16 cellular contexts compared by ENCODE assay signal in the genomic region with DNA sequence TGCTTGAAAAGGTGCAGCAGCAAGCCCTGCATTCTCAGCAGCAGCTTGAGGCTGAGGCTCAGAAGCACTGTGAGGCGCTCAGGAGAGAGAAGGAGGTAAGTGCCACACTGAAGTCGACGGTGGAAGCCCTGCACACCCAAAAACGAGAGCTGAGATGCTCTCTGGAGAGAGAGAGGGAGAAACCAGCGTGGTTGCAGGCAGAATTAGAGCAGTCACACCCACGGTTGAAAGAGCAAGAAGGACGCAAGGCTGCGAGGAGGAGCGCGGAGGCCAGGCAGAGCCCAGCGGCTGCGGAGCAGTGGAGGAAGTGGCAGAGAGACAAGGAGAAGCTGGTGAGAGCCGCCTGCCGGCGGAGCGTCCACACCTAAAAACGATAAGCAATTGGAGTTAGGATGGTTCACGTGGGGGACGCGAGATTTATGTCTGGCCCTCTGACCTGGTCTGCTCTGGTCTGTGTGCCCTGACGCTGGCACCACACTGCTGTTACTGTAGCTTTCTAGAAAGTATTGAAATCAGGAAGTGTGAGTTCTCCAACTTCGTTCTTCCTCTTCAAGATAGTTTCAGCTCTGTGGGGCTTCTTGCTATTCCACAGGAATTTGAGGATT. TPM values are rescaled to one million over a fixed set of nuclear protein-coding genes. Genes with fewer than 3 reads are reported as not detected.
DNase-seq lines count a peak whose midpoint lies in the region; ATAC-seq and TF ChIP-seq lines count a peak whose summit lies in the region.
"Had no signal": no experiment of that assay in that cellular context is flagged by ENCODE, and none has a peak within 500 bp of the region (broad histone marks: within the 10 kb centered on the region; RNA-seq: fewer than 3 reads in every experiment).

No MANE protein-coding gene starts in this region.

- peaks cover 51% of the 10 kb centered on the region for H3K36me3 ChIP-seq in CD4-positive, CD25-positive, alpha-beta regulatory T cell (ENCODE audit: control insufficient read depth, insufficient read depth, low read length)

- no peaks in the 10 kb centered on the region for H3K4me1 ChIP-seq in CD4-positive, CD25-positive, alpha-beta regulatory T cell (ENCODE audit: control insufficient read depth, insufficient read depth, low read length, poor library complexity, severe bottlenecking)
- H3K4me1 ChIP-seq: heart right ventricle had no signal

- no peaks in the 10 kb centered on the region for H3K9me3 Mint-ChIP-seq in CD4-positive, CD25-positive, alpha-beta regulatory T cell
- H3K9me3 Mint-ChIP-seq in central memory CD8-positive, alpha-beta T cell: no peaks in the 10 kb centered on the region
- no peaks in the 10 kb centered on the region for H3K9me3 Mint-ChIP-seq in nephron progenitor cell
- H3K9me3 Mint-ChIP-seq: activated CD4-positive, alpha-beta T cell treated with anti-CD3 and anti-CD28 coated beads, Interleukin-2, amount 10 ng/mL, durations not matched to agents 7 days and 5 days; activated T-helper 2 cell treated with anti-CD3 and anti-CD28 coated beads, Interferon-gamma antibody, Interleukin-2, Interleukin-4, amounts not matched to agents 10 μg/mL and 5 μg/mL and 100 μg/mL, durations not matched to agents 14 hours and 24 hours and 36 hours; memory B cell; stimulated activated memory B cell treated with anti-CD40 and anti-IgM and Interleukin-4, amounts not matched to agents 10 μg/mL and 1 μg/mL and 100 μg/mL, for 72 hours had no signal

- no peak overlapping the region for H3K4me3 ChIP-seq in CD4-positive, CD25-positive, alpha-beta regulatory T cell (ENCODE audit: low read depth, low read length)
- H3K4me3 ChIP-seq: heart right ventricle had no signal

- no peak for ATAC-seq in CD4-positive, CD25-positive, alpha-beta regulatory T cell (ENCODE audit: low read depth in 2 of 2)
- peak; percentile 28 for ATAC-seq in central memory CD8-positive, alpha-beta T cell (replicated peaks; ENCODE audit: extremely low read depth, poor library complexity, severe bottlenecking)
- ATAC-seq in GM19395 (IDR thresholded peaks at IDR 0.05; ENCODE audit: unreplicated experiment): no peak
- no peak for ATAC-seq in HG03039 (IDR thresholded peaks at IDR 0.05; ENCODE audit: unreplicated experiment)
- ATAC-seq: stimulated activated memory B cell treated with anti-CD40 and anti-IgM and Interleukin-4, amounts not matched to agents 10 μg/mL and 1 μg/mL and 100 μg/mL, for 72 hours had no signal

- no peaks in the 10 kb centered on the region for H3K27me3 ChIP-seq in CD4-positive, CD25-positive, alpha-beta regulatory T cell (ENCODE audit: control insufficient read depth, insufficient read depth, low read length)
- H3K27me3 ChIP-seq: heart right ventricle had no signal

- H3K27ac Mint-ChIP-seq in CD4-positive, CD25-positive, alpha-beta regulatory T cell: peak overlapping the region; percentile 23 to 70 (median 66)
- peak overlapping the region; percentile 32 for H3K27ac Mint-ChIP-seq in central memory CD8-positive, alpha-beta T cell (ENCODE audit: low read depth)
- H3K27ac Mint-ChIP-seq in nephron progenitor cell: peak overlapping the region; percentile 97
- H3K27ac Mint-ChIP-seq: activated CD4-positive, alpha-beta T cell treated with anti-CD3 and anti-CD28 coated beads, Interleukin-2, amount 10 ng/mL, durations not matched to agents 7 days and 5 days; activated T-helper 2 cell treated with anti-CD3 and anti-CD28 coated beads, Interferon-gamma antibody, Interleukin-2, Interleukin-4, amounts not matched to agents 10 μg/mL and 5 μg/mL and 100 μg/mL, durations not matched to agents 14 hours and 24 hours and 36 hours; memory B cell; stimulated activated memory B cell treated with anti-CD40 and anti-IgM and Interleukin-4, amounts not matched to agents 10 μg/mL and 1 μg/mL and 100 μg/mL, for 72 hours had no signal

- no peak overlapping the region for H3K4me3 Mint-ChIP-seq in CD4-positive, CD25-positive, alpha-beta regulatory T cell
- no peak overlapping the region for H3K4me3 Mint-ChIP-seq in central memory CD8-positive, alpha-beta T cell
- H3K4me3 Mint-ChIP-seq in nephron progenitor cell: no peak overlapping the region
- H3K4me3 Mint-ChIP-seq: activated CD4-positive, alpha-beta T cell treated with anti-CD3 and anti-CD28 coated beads, Interleukin-2, amount 10 ng/mL, durations not matched to agents 7 days and 5 days; memory B cell; stimulated activated memory B cell treated with anti-CD40 and anti-IgM and Interleukin-4, amounts not matched to agents 10 μg/mL and 1 μg/mL and 100 μg/mL, for 72 hours had no signal

- no peaks in the 10 kb centered on the region for H3K4me1 Mint-ChIP-seq in CD4-positive, CD25-positive, alpha-beta regulatory T cell
- peaks cover 9% of the 10 kb centered on the region for H3K4me1 Mint-ChIP-seq in central memory CD8-positive, alpha-beta T cell
- H3K4me1 Mint-ChIP-seq in nephron progenitor cell: peaks cover 16% of the 10 kb centered on the region
- H3K4me1 Mint-ChIP-seq: activated CD4-positive, alpha-beta T cell treated with anti-CD3 and anti-CD28 coated beads, Interleukin-2, amount 10 ng/mL, durations not matched to agents 7 days and 5 days had no signal

- peaks cover 34% of the 10 kb centered on the region for H3K36me3 Mint-ChIP-seq in CD4-positive, CD25-positive, alpha-beta regulatory T cell
- peaks cover 19% of the 10 kb centered on the region for H3K36me3 Mint-ChIP-seq in central memory CD8-positive, alpha-beta T cell (ENCODE audit: insufficient read depth)
- H3K36me3 Mint-ChIP-seq in nephron progenitor cell (ENCODE audit: low read depth): peaks cover 69% of the 10 kb centered on the region

- no peak for DNase-seq in CD4-positive, CD25-positive, alpha-beta regulatory T cell
- peak; percentile 49 to 65 for DNase-seq in NOMO-1 (lab: John Stamatoyannopoulos, UW; ENCODE audit: unreplicated experiment in 2 of 2)
- no peak for DNase-seq in central memory CD8-positive, alpha-beta T cell (ENCODE audit: low spot score in 2 of 2)
- DNase-seq in nephron progenitor cell: no peak
- no peak for DNase-seq in iPS-NIHi11 (ENCODE audit: low spot score)
- no peak for DNase-seq in DMS 273 treated with DMSO at 0.1 percent for 48 hours (lab: John Stamatoyannopoulos, UW)
- DNase-seq: activated CD4-positive, alpha-beta T cell treated with anti-CD3 and anti-CD28 coated beads, Interleukin-2, amount 10 ng/mL, durations not matched to agents 7 days and 5 days; erythroblast; heart right ventricle; NCI-H2171; stimulated activated CD4-positive, alpha-beta T cell treated with anti-CD3 and anti-CD28 coated beads, Interleukin-2, amount 100 ng/mL, for 48 hours had no signal

- no peak for TF ChIP-seq CTCF in nephron progenitor cell (IDR thresholded peaks at IDR 0.05)

- no peak overlapping the region for H3K27ac ChIP-seq in CD4-positive, CD25-positive, alpha-beta regulatory T cell (ENCODE audit: insufficient read depth, low read length, poor library complexity, severe bottlenecking)
- H3K27ac ChIP-seq: heart right ventricle had no signal

- H3K9me3 ChIP-seq in CD4-positive, CD25-positive, alpha-beta regulatory T cell (ENCODE audit: control insufficient read depth in 2 of 2, low read length in 2 of 2): no peaks in the 10 kb centered on the region
- H3K9me3 ChIP-seq: heart right ventricle had no signal

- H3K27me3 Mint-ChIP-seq in CD4-positive, CD25-positive, alpha-beta regulatory T cell: no peaks in the 10 kb centered on the region
- no peaks in the 10 kb centered on the region for H3K27me3 Mint-ChIP-seq in central memory CD8-positive, alpha-beta T cell
- no peaks in the 10 kb centered on the region for H3K27me3 Mint-ChIP-seq in nephron progenitor cell (ENCODE audit: low read depth, poor library complexity)
- H3K27me3 Mint-ChIP-seq: activated CD4-positive, alpha-beta T cell treated with anti-CD3 and anti-CD28 coated beads, Interleukin-2, amount 10 ng/mL, durations not matched to agents 7 days and 5 days; memory B cell; stimulated activated memory B cell treated with anti-CD40 and anti-IgM and Interleukin-4, amounts not matched to agents 10 μg/mL and 1 μg/mL and 100 μg/mL, for 72 hours had no signal

RNA-seq across cellular contexts. Expression of a gene that starts 26.7 kb away (rescaled TPM):
- 125 TPM for total RNA-seq in CD4-positive, CD25-positive, alpha-beta regulatory T cell
- polyA plus RNA-seq in CD4-positive, CD25-positive, alpha-beta regulatory T cell: 10 to 100 TPM; 12.6 to 24.8 (median 16.6) TPM

Comparison
In these comparisons a context has a peak if more than half of its experiments do, and no peak if none do; other contexts are left out.
1. DNase-seq: peak in NOMO-1 (2 of 2); none in CD4-positive, CD25-positive, alpha-beta regulatory T cell (0 of 3), central memory CD8-positive, alpha-beta T cell (0 of 2), nephron progenitor cell (single experiment), iPS-NIHi11 (single experiment) and DMS 273 treated with DMSO at 0.1 percent for 48 hours (single experiment).
2. H3K27ac Mint-ChIP-seq: peak in every context shown above with its lines; median percentile 97 in nephron progenitor cell; 66 in CD4-positive, CD25-positive, alpha-beta regulatory T cell; 32 in central memory CD8-positive, alpha-beta T cell.